Comparison of ENCODE assay signal across 7 cellular contexts in genomic region chr9:7570107-7570720, GRCh38.
A peak's percentile ranks its signal among the peaks of the same experiment; 100 is the strongest.
DNase-seq lines count a peak whose midpoint lies in the region; FAIRE-seq and TF ChIP-seq lines count a peak whose summit lies in the region.

No MANE protein-coding gene starts in this region.

- H3K27ac Mint-ChIP-seq in astrocyte (ENCODE audit: unreplicated experiment): no peak overlapping the region

- peaks cover 4% of the 10 kb centered on the region for H3K27me3 Mint-ChIP-seq in astrocyte (ENCODE audit: low read depth, unreplicated experiment)

- H3K9me2 ChIP-seq in Loucy (replicated peaks; ENCODE audit: low read depth, low read length): no peaks in the 10 kb centered on the region

- FAIRE-seq in astrocyte (lab: Jason Lieb, UNC) (peak; percentile 34), keratinocyte (lab: Jason Lieb, UNC) (peak; percentile 68)

- no peaks in the 10 kb centered on the region for H3K27me3 ChIP-seq in Loucy (ENCODE audit: insufficient read depth, low read length, poor library complexity, severe bottlenecking)
- no peaks in the 10 kb centered on the region for H3K27me3 ChIP-seq in astrocyte (ENCODE audit: insufficient read depth, low read length)
- no peaks in the 10 kb centered on the region for H3K27me3 ChIP-seq in keratinocyte (ENCODE audit: control insufficient read depth, extremely low read depth, insufficient read depth, low read length)

- H2AFZ ChIP-seq in Loucy (ENCODE audit: low read length) (no peak overlapping the region), astrocyte (ENCODE audit: low read depth, low read length) (no peak overlapping the region), keratinocyte (ENCODE audit: control insufficient read depth, low read length) (no peak overlapping the region)

- no peaks in the 10 kb centered on the region for H3K4me1 Mint-ChIP-seq in astrocyte (ENCODE audit: low read depth, unreplicated experiment)

- H3K9ac ChIP-seq in Loucy (ENCODE audit: low read depth, low read length, poor library complexity, severe bottlenecking): no peak overlapping the region
- no peak overlapping the region for H3K9ac ChIP-seq in astrocyte (ENCODE audit: low read length)
- no peak overlapping the region for H3K9ac ChIP-seq in keratinocyte (ENCODE audit: control insufficient read depth, extremely low read depth, insufficient read depth, low read length)

- H3K27ac ChIP-seq in astrocyte (ENCODE audit: low read depth, low read length) (no peak overlapping the region), keratinocyte (ENCODE audit: control insufficient read depth, insufficient read depth, low read length) (no peak overlapping the region)

- TF ChIP-seq CTCF in GM12873 (IDR thresholded peaks at IDR 0.05; ENCODE audit: insufficient read depth, low read depth, low read length, missing control alignments): peak; percentile 85
- TF ChIP-seq CTCF in Loucy (conservative IDR thresholded peaks at IDR 0.05; ENCODE audit: low read length): peak; percentile 96
- TF ChIP-seq CTCF in astrocyte (IDR thresholded peaks at IDR 0.05; ENCODE audit: insufficient read depth, low read depth, low read length): peak; percentile 88
- peak; percentile 77 to 88 (median 78) for TF ChIP-seq CTCF in keratinocyte (optimal IDR thresholded peaks at IDR 0.05 in 1 of 3, IDR thresholded peaks at IDR 0.05 in 1 of 3, conservative IDR thresholded peaks at IDR 0.05 in 1 of 3; ENCODE audit: extremely low read depth in 1 of 3, insufficient read depth in 2 of 3, low read length in 3 of 3)

- H3K4me3 ChIP-seq in Loucy (ENCODE audit: low read length, poor library complexity, severe bottlenecking) (no peak overlapping the region), astrocyte (ENCODE audit: insufficient read depth, low read depth, low read length) (no peak overlapping the region), keratinocyte (ENCODE audit: control insufficient read depth in 2 of 3, extremely low read depth in 1 of 3, insufficient read depth in 2 of 3, low read depth in 1 of 3, low read length in 3 of 3) (no peak overlapping the region)

- no peaks in the 10 kb centered on the region for H3K36me3 ChIP-seq in Loucy (ENCODE audit: insufficient read depth, low read length)
- H3K36me3 ChIP-seq in astrocyte (ENCODE audit: insufficient read depth, low read length): no peaks in the 10 kb centered on the region
- H3K36me3 ChIP-seq in keratinocyte (ENCODE audit: control insufficient read depth in 2 of 2, extremely low read depth in 1 of 2, insufficient read depth in 2 of 2, low read length in 2 of 2): no peaks in the 10 kb centered on the region

- H3K36me3 Mint-ChIP-seq in astrocyte (ENCODE audit: low read depth, unreplicated experiment): no peaks in the 10 kb centered on the region

- no peaks in the 10 kb centered on the region for H3K9me3 Mint-ChIP-seq in astrocyte (ENCODE audit: unreplicated experiment)

- H3K79me2 ChIP-seq in Loucy (ENCODE audit: insufficient read depth, low read length): no peaks in the 10 kb centered on the region
- no peaks in the 10 kb centered on the region for H3K79me2 ChIP-seq in astrocyte (ENCODE audit: insufficient read depth, low read length)
- no peaks in the 10 kb centered on the region for H3K79me2 ChIP-seq in keratinocyte (ENCODE audit: control insufficient read depth, insufficient read depth, low read length)

- dilution Hi-C loops in keratinocyte (cut with MboI; ENCODE audit: extremely low pct_ligation_motif_present, low sequenced_read_pairs): no loop called here

- no peak overlapping the region for H3K4me2 ChIP-seq in Loucy (ENCODE audit: low read depth, low read length, poor library complexity, severe bottlenecking)
- no peak overlapping the region for H3K4me2 ChIP-seq in astrocyte (ENCODE audit: low read length)
- no peak overlapping the region for H3K4me2 ChIP-seq in keratinocyte (ENCODE audit: control insufficient read depth, extremely low read depth, insufficient read depth, low read depth, low read length)

- H3K9me3 ChIP-seq in Loucy (ENCODE audit: insufficient read depth, low read depth, low read length): no peaks in the 10 kb centered on the region
- no peaks in the 10 kb centered on the region for H3K9me3 ChIP-seq in astrocyte (ENCODE audit: insufficient read depth, low read depth, low read length)
- no peaks in the 10 kb centered on the region for H3K9me3 ChIP-seq in keratinocyte (ENCODE audit: control insufficient read depth, low read depth, low read length)

- DNase-seq in H4 (ENCODE audit: low spot score): peak; percentile 13
- peak in 4 of 5 donors; percentile 24 to 60 (median 50) for DNase-seq in T-helper 1 cell
- DNase-seq in astrocyte (ENCODE audit: low read depth): peak; percentile 6
- DNase-seq in keratinocyte (ENCODE audit: low read depth, low spot score): peak; percentile 11
- DNase-seq in stimulated activated CD4-positive, alpha-beta T cell treated with anti-CD3 and anti-CD28 coated beads, Interleukin-2, amount 100 ng/mL, for 48 hours: peak; percentile 64 to 65

- H3K4me3 Mint-ChIP-seq in astrocyte (ENCODE audit: unreplicated experiment): no peak overlapping the region

- no peaks in the 10 kb centered on the region for H3K4me1 ChIP-seq in Loucy (ENCODE audit: insufficient read depth, low read length, poor library complexity, severe bottlenecking)
- no peaks in the 10 kb centered on the region for H3K4me1 ChIP-seq in astrocyte (ENCODE audit: insufficient read depth, low read length)
- H3K4me1 ChIP-seq in keratinocyte (ENCODE audit: control insufficient read depth, extremely low read depth, insufficient read depth, low read length): no peaks in the 10 kb centered on the region

- H3F3A ChIP-seq in Loucy (ENCODE audit: low read depth): no peaks in the 10 kb centered on the region

- H4K20me1 ChIP-seq in Loucy (ENCODE audit: insufficient read depth, low read length, poor library complexity, severe bottlenecking): no peaks in the 10 kb centered on the region
- H4K20me1 ChIP-seq in astrocyte (ENCODE audit: insufficient read depth, low read length): no peaks in the 10 kb centered on the region
- no peaks in the 10 kb centered on the region for H4K20me1 ChIP-seq in keratinocyte (ENCODE audit: control insufficient read depth, extremely low read depth, insufficient read depth, low read length)

- H3K9me1 ChIP-seq in keratinocyte (ENCODE audit: control insufficient read depth, extremely low read depth, insufficient read depth, low read length): no peaks in the 10 kb centered on the region

Comparison
In these comparisons a context has a peak if more than half of its experiments do, and no peak if none do; other contexts are left out.
1. DNase-seq: peak in every context shown above with its lines; median percentile 64 in stimulated activated CD4-positive, alpha-beta T cell treated with anti-CD3 and anti-CD28 coated beads, Interleukin-2, amount 100 ng/mL, for 48 hours; 50 in T-helper 1 cell; 13 in H4; 11 in keratinocyte; 6 in astrocyte.